In genomic region chr6:83215131-83216047, GRCh38 we compare ENCODE assay signal across 8 cellular contexts. TPM values are rescaled to one million over a fixed set of nuclear protein-coding genes. Genes with fewer than 3 reads are reported as not detected.
A peak's percentile ranks its signal among the peaks of the same experiment; 100 is the strongest.
DNase-seq lines count a peak whose midpoint lies in the region; ATAC-seq and TF ChIP-seq lines count a peak whose summit lies in the region.

No MANE protein-coding gene starts in this region.

- no peak overlapping the region for H3K9ac ChIP-seq in colonic mucosa (ENCODE audit: low read depth in 2 of 2, low read length in 2 of 2)

- 35 to 38% methylated on average over 7 of the region's 7 CpGs for WGBS in lower leg skin, 2 donors

- H3K9me3 Mint-ChIP-seq in CD8-positive, alpha-beta T cell, result no peaks in the 10 kb centered on the region
- no peaks in the 10 kb centered on the region for H3K9me3 Mint-ChIP-seq in WTC11

- CTCF ChIA-PET in CD8-positive, alpha-beta T cell (lab: Charles Lee), result interaction anchor here (0.6 to 4.7 kb wide), 14 partner anchors 11 to 971 kb away, joined by 3 to 73 read pairs (median 4); partner anchors contain the start of genes DOP1A and UBE3D
- CTCF ChIA-PET in WTC11 (lab: Charles Lee), result interaction anchor here (0.6 to 2.9 kb wide), 15 partner anchors 9 to 321 kb away, joined by 3 to 60 read pairs (median 6); partner anchors contain the start of genes DOP1A, PRSS35, RWDD2A and UBE3D

- no peaks in the 10 kb centered on the region for H3K36me3 Mint-ChIP-seq in CD8-positive, alpha-beta T cell
- no peaks in the 10 kb centered on the region for H3K36me3 Mint-ChIP-seq in WTC11

- no peak for TF ChIP-seq POLR2A in lower leg skin (IDR thresholded peaks at IDR 0.05)

- H3K4me3 ChIP-seq in CD8-positive, alpha-beta T cell (ENCODE audit: low read depth, low read length), result no peak overlapping the region
- H3K4me3 ChIP-seq in colonic mucosa (no peak overlapping the region), lower leg skin (ENCODE audit: low read depth, poor library complexity, severe bottlenecking) (no peak overlapping the region)

- H3K27me3 Mint-ChIP-seq in CD8-positive, alpha-beta T cell (ENCODE audit: low read depth), result peaks cover 9% of the 10 kb centered on the region
- no peaks in the 10 kb centered on the region for H3K27me3 Mint-ChIP-seq in WTC11 (ENCODE audit: low read depth)

- POLR2A ChIA-PET in CD8-positive, alpha-beta T cell (lab: Charles Lee), result interaction anchor here (1.0 kb wide), 1 partner anchor 148 kb away, joined by 7 read pairs; the partner anchor contains the start of gene DOP1A
- POLR2A ChIA-PET in WTC11 (lab: Charles Lee), result interaction anchor here (1.0 kb wide), 1 partner anchor 148 kb away, joined by 4 read pairs; the partner anchor contains the start of gene DOP1A

- H3K4me3 Mint-ChIP-seq in CD8-positive, alpha-beta T cell, result no peak overlapping the region
- no peak overlapping the region for H3K4me3 Mint-ChIP-seq in WTC11

- peak; percentile 68 for TF ChIP-seq CTCF in CD8-positive, alpha-beta T cell (IDR thresholded peaks at IDR 0.05)
- TF ChIP-seq CTCF in WTC11 (IDR thresholded peaks at IDR 0.05) (peak; percentile 44), colonic mucosa (IDR thresholded peaks at IDR 0.05) (peak; percentile 70), lower leg skin (IDR thresholded peaks at IDR 0.05) (no peak)

- no peak overlapping the region for H3K27ac ChIP-seq in CD8-positive, alpha-beta T cell (ENCODE audit: low read depth, low read length)
- H3K27ac ChIP-seq in colonic mucosa, result no peak overlapping the region

- peak; percentile 90 for ATAC-seq in CD8-positive, alpha-beta T cell
- ATAC-seq in GM19043 (IDR thresholded peaks at IDR 0.05; ENCODE audit: low read depth, unreplicated experiment) (peak; percentile 100), HG03159 (IDR thresholded peaks at IDR 0.05; ENCODE audit: unreplicated experiment) (peak; percentile 99), WTC11 (peak; percentile 97)

- no peaks in the 10 kb centered on the region for H3K9me3 ChIP-seq in CD8-positive, alpha-beta T cell (ENCODE audit: low read length)
- H3K9me3 ChIP-seq in colonic mucosa, result no peaks in the 10 kb centered on the region

- no peaks in the 10 kb centered on the region for H3K27me3 ChIP-seq in CD8-positive, alpha-beta T cell (ENCODE audit: insufficient read depth, low read length)
- no peaks in the 10 kb centered on the region for H3K27me3 ChIP-seq in colonic mucosa

- no peaks in the 10 kb centered on the region for H3K36me3 ChIP-seq in CD8-positive, alpha-beta T cell (ENCODE audit: insufficient read depth, low read length)
- no peaks in the 10 kb centered on the region for H3K36me3 ChIP-seq in colonic mucosa

- no peaks in the 10 kb centered on the region for H3K4me1 Mint-ChIP-seq in CD8-positive, alpha-beta T cell (ENCODE audit: low read depth)
- H3K4me1 Mint-ChIP-seq in WTC11, result no peaks in the 10 kb centered on the region

- no peak overlapping the region for H3K27ac Mint-ChIP-seq in CD8-positive, alpha-beta T cell
- no peak overlapping the region for H3K27ac Mint-ChIP-seq in WTC11

- no peaks in the 10 kb centered on the region for H3K4me1 ChIP-seq in CD8-positive, alpha-beta T cell (ENCODE audit: insufficient read depth, low read length)
- no peaks in the 10 kb centered on the region for H3K4me1 ChIP-seq in colonic mucosa

- intact Hi-C loops in CD8-positive, alpha-beta T cell (cut with DNase I, micrococcal nuclease), result loop anchor here (1.0 to 5.0 kb wide), 5 partner anchors 22 to 945 kb away; partner anchors contain the start of genes DOP1A (in 2 of the 2), PGM3 (in 1 of the 2), RWDD2A (in 1 of the 2) and UBE3D (in 1 of the 2)
- intact Hi-C loops in colonic mucosa (cut with DNase I), result loop anchor here (5.0 to 10.0 kb wide), 2 partner anchors 148 to 961 kb away; partner anchors contain the start of genes DOP1A and UBE3D
- intact Hi-C loops in lower leg skin (cut with DNase I; ENCODE audit: low total_unique reads), result no loop called here

- DNase-seq in CD8-positive, alpha-beta T cell, result peak; percentile 11 to 65 (median 51)
- DNase-seq in NCI-H2196 treated with DMSO at 0.1 percent for 48 hours (lab: John Stamatoyannopoulos, UW; ENCODE audit: unreplicated experiment), result peak; percentile 38
- peak; percentile 49 for DNase-seq in WTC11 (ENCODE audit: low spot score)
- DNase-seq in colonic mucosa, result peak; percentile 61
- DNase-seq in lower leg skin (ENCODE audit: low spot score in 2 of 2), result peak; percentile 63 to 86
- peak; percentile 30 for DNase-seq in stimulated activated CD8-positive, alpha-beta memory T cell treated with anti-CD3 and anti-CD28 coated beads, Interleukin-4, amount 100 ng/mL, for 24 hours (ENCODE audit: low read depth)

TF ChIP-seq in WTC11, 78 proteins besides CTCF, POLR2A, EP300 and RAD21:
- TF ChIP-seq ESRRA (CRISPR knock-in tag; IDR thresholded peaks at IDR 0.05; ENCODE audit: borderline replicate concordance) (no peak), CREM (CRISPR knock-in tag; IDR thresholded peaks at IDR 0.05) (no peak), AR (CRISPR knock-in tag; IDR thresholded peaks at IDR 0.05) (no peak), ZNF671 (CRISPR knock-in tag; IDR thresholded peaks at IDR 0.05) (no peak), NR2C2 (CRISPR knock-in tag; IDR thresholded peaks at IDR 0.05) (no peak), E2F1 (CRISPR knock-in tag; IDR thresholded peaks at IDR 0.05) (no peak), MYBL2 (CRISPR knock-in tag; IDR thresholded peaks at IDR 0.05) (no peak), ZNF281 (CRISPR knock-in tag; IDR thresholded peaks at IDR 0.05) (no peak), TEAD4 (CRISPR knock-in tag; IDR thresholded peaks at IDR 0.05) (no peak), CREB1 (CRISPR knock-in tag; IDR thresholded peaks at IDR 0.05) (no peak), SOX15 (CRISPR knock-in tag; IDR thresholded peaks at IDR 0.05) (no peak), CBFB (CRISPR knock-in tag; IDR thresholded peaks at IDR 0.05; ENCODE audit: low read depth) (no peak), MAX (CRISPR knock-in tag; IDR thresholded peaks at IDR 0.05) (no peak)

RNA-seq across cellular contexts. Expression of gene RWDD2A, which starts 22.2 kb away (rescaled TPM):
- total RNA-seq in CD8-positive, alpha-beta T cell, result 1 to 10 TPM; 2.1 to 2.2 TPM
- total RNA-seq in WTC11 (2021) (5.1 to 5.2 TPM (median 5.2 TPM) in 3 replicates), colonic mucosa (1 to 10 TPM; 2.1 to 4.6 TPM), lower leg skin (1 to 10 TPM; 1.1 to 2.2 (median 1.7) TPM)

RNA-seq across cellular contexts. Expression of gene PGM3, which starts 22.3 kb away (rescaled TPM):
- 10 to 100 TPM; 25.8 to 26.4 TPM for total RNA-seq in CD8-positive, alpha-beta T cell
- total RNA-seq in WTC11 (2021) (67.4 to 70.0 TPM (median 67.6 TPM) in 3 replicates), colonic mucosa (10 to 100 TPM; 52.8 to 57.0 TPM), lower leg skin (10 to 100 TPM in 3 of 4 donors, 1 to 10 TPM in 1; 8.9 to 13.5 (median 11.4) TPM)

Comparison
In these comparisons a context has a peak if more than half of its experiments do, and no peak if none do; other contexts are left out.
1. CTCF ChIP-seq: peak in CD8-positive, alpha-beta T cell (single experiment), WTC11 (single experiment) and colonic mucosa (single experiment); none in lower leg skin (0 of 3).
2. Peak in every context shown above with its lines, with median percentiles within 50 percentile points of each other: ATAC-seq and DNase-seq.